In genomic region chr15:56600380-56600779, GRCh38 we compare ENCODE assay signal across 1 cellular context.
TF ChIP-seq lines count a peak whose summit lies in the region.

No MANE protein-coding gene starts in this region.

TF ChIP-seq in GM23338, 12 proteins besides CTCF, POLR2A, EP300 and RAD21 (continued from another document):
- TF ChIP-seq ZNF462 (CRISPR knock-in tag; IDR thresholded peaks at IDR 0.05), result no peak
- no peak for TF ChIP-seq EZH2phosphoT487 (IDR thresholded peaks at IDR 0.05; ENCODE audit: unreplicated experiment)
- TF ChIP-seq EZH2 (IDR thresholded peaks at IDR 0.05; ENCODE audit: low read depth, unreplicated experiment), result no peak
- no peak for TF ChIP-seq POLR2AphosphoS5 (IDR thresholded peaks at IDR 0.05; ENCODE audit: low read depth)
- no peak for TF ChIP-seq NANOG (IDR thresholded peaks at IDR 0.05; ENCODE audit: borderline replicate concordance)
- TF ChIP-seq ZNF331 (CRISPR knock-in tag; IDR thresholded peaks at IDR 0.05; ENCODE audit: low read depth), result no peak
- no peak for TF ChIP-seq ETS1 (IDR thresholded peaks at IDR 0.05)
- TF ChIP-seq STAT1 (IDR thresholded peaks at IDR 0.05; ENCODE audit: unreplicated experiment), result no peak
